23 cellular contexts compared by ENCODE assay signal in genomic region chr18:41751161-41751560, GRCh38.
"Had no signal": no experiment of that assay in that cellular context is flagged by ENCODE, and none has a peak within 500 bp of the region (broad histone marks: within the 10 kb centered on the region; RNA-seq: fewer than 3 reads in every experiment).

No MANE protein-coding gene starts in this region.

- H3K27me3 Mint-ChIP-seq: activated CD8-positive, alpha-beta T cell treated with anti-CD3 and anti-CD28 coated beads for 36 hours; activated naive CD4-positive, alpha-beta T cell treated with anti-CD3 and anti-CD28 coated beads, Interleukin-2, amount 50 U/mL, for 24 hours; central memory CD8-positive, alpha-beta T cell had no signal

- H2AFZ ChIP-seq: PC-9 had no signal

- H3K4me2 ChIP-seq: PC-9, SK-N-SH had no signal

- H3K36me3 ChIP-seq: MG63, SJCRH30 had no signal

- H3K36me3 Mint-ChIP-seq: activated naive CD4-positive, alpha-beta T cell treated with anti-CD3 and anti-CD28 coated beads, Interleukin-2, amount 50 U/mL, for 24 hours had no signal

- H3K4me1 Mint-ChIP-seq: activated naive CD4-positive, alpha-beta T cell treated with anti-CD3 and anti-CD28 coated beads, Interleukin-2, amount 50 U/mL, for 24 hours; central memory CD8-positive, alpha-beta T cell had no signal

- DNase-seq: activated CD4-positive, alpha-beta T cell treated with anti-CD3 and anti-CD28 coated beads for 4 hours; activated CD8-positive, alpha-beta memory T cell treated with anti-CD3 and anti-CD28 coated beads, Interleukin-2, amount 50 U/mL, for 4 hours; activated CD8-positive, alpha-beta T cell treated with anti-CD3 and anti-CD28 coated beads for 36 hours; activated naive CD4-positive, alpha-beta T cell; aorta; KG1; MG63; MV-4-11; NCI-H1092 treated with DMSO at 0.1 percent for 48 hours; NCI-H1417 treated with DMSO at 0.1 percent for 48 hours; NCI-H1694; NCI-H2029 treated with DMSO at 0.1 percent for 48 hours; NCI-H345; NCI-H510A treated with DMSO at 0.1 percent for 48 hours; NCI-H69; PC-9; Right ventricle myocardium superior; SJCRH30; SK-N-SH; T-helper 1 cell had no signal

- H3K9me3 ChIP-seq: MG63, SJCRH30, SK-N-SH had no signal

- H3K9ac ChIP-seq: SK-N-SH had no signal

- ATAC-seq: activated CD4-positive, CD25-positive, alpha-beta regulatory T cell treated with anti-CD3 and anti-CD28 coated beads, Interleukin-2, amount 50 U/mL, for 24 hours; activated CD8-positive, alpha-beta T cell treated with anti-CD3 and anti-CD28 coated beads for 36 hours had no signal

- H3K4me3 Mint-ChIP-seq: activated CD8-positive, alpha-beta T cell treated with anti-CD3 and anti-CD28 coated beads for 36 hours; activated naive CD4-positive, alpha-beta T cell treated with anti-CD3 and anti-CD28 coated beads, Interleukin-2, amount 50 U/mL, for 24 hours; central memory CD8-positive, alpha-beta T cell had no signal

- H3K4me1 ChIP-seq: SJCRH30 had no signal

- H3K9me2 ChIP-seq: SK-N-SH had no signal

- H3K9me3 Mint-ChIP-seq: activated CD8-positive, alpha-beta T cell treated with anti-CD3 and anti-CD28 coated beads for 36 hours; activated naive CD4-positive, alpha-beta T cell treated with anti-CD3 and anti-CD28 coated beads, Interleukin-2, amount 50 U/mL, for 24 hours had no signal

- H3K4me3 ChIP-seq: MG63, PC-9, SJCRH30 had no signal

- H3K27ac ChIP-seq: PC-9, SJCRH30 had no signal

- H3K27me3 ChIP-seq: MG63, SJCRH30 had no signal
